ENCODE assay signal across 17 cellular contexts in genomic region chr3:81734742-81735141, GRCh38. TPM values are rescaled to one million over a fixed set of nuclear protein-coding genes. Genes with fewer than 3 reads are reported as not detected.
DNase-seq lines count a peak whose midpoint lies in the region; ATAC-seq and TF ChIP-seq lines count a peak whose summit lies in the region.
"Had no signal": no experiment of that assay in that cellular context is flagged by ENCODE, and none has a peak within 500 bp of the region (broad histone marks: within the 10 kb centered on the region; RNA-seq: fewer than 3 reads in every experiment).

No MANE protein-coding gene starts in this region.

- peak overlapping the region; percentile 69 for H3K27ac ChIP-seq in PC-9
- peak overlapping the region; percentile 68 for H3K27ac ChIP-seq in foreskin keratinocyte
- no peak overlapping the region for H3K27ac ChIP-seq in psoas muscle
- H3K27ac ChIP-seq in esophagus muscularis mucosa (replicated peaks in 1 of 4), result no peak overlapping the region
- H3K27ac ChIP-seq: KMS-11, SJSA1 had no signal

- no TSS peak for BruUV-seq in PC-9 (replicated peaks; lab: Mats Ljungman, UMichigan)

- H3K27ac Mint-ChIP-seq in activated naive CD8-positive, alpha-beta T cell treated with anti-CD3 and anti-CD28 coated beads, Interleukin-2, amount 50 U/mL, for 24 hours, result peak overlapping the region; percentile 47
- H3K27ac Mint-ChIP-seq in activated naive CD8-positive, alpha-beta T cell treated with anti-CD3 and anti-CD28 coated beads for 36 hours, result no peak overlapping the region
- H3K27ac Mint-ChIP-seq in T-helper 2 cell treated with Interferon-gamma antibody and Interleukin-4, amounts not matched to agents 5 μg/mL and 100 μg/mL, for 36 hours, result no peak overlapping the region

- H3K36me3 ChIP-seq in PC-9 (ENCODE audit: low read depth), result no peaks in the 10 kb centered on the region
- peaks cover 0 to 3% of the 10 kb centered on the region in 2 donors for H3K36me3 ChIP-seq in psoas muscle (ENCODE audit: insufficient read depth in 1 of 2, low read depth in 1 of 2)
- peaks cover 0 to 6% (median 0%) of the 10 kb centered on the region in 4 donors for H3K36me3 ChIP-seq in esophagus muscularis mucosa
- H3K36me3 ChIP-seq: MG63 had no signal

- H3K27me3 Mint-ChIP-seq in activated naive CD8-positive, alpha-beta T cell treated with anti-CD3 and anti-CD28 coated beads, Interleukin-2, amount 50 U/mL, for 24 hours, result no peaks in the 10 kb centered on the region
- no peaks in the 10 kb centered on the region for H3K27me3 Mint-ChIP-seq in activated naive CD8-positive, alpha-beta T cell treated with anti-CD3 and anti-CD28 coated beads for 36 hours
- H3K27me3 Mint-ChIP-seq in T-helper 2 cell treated with Interferon-gamma antibody and Interleukin-4, amounts not matched to agents 5 μg/mL and 100 μg/mL, for 36 hours (ENCODE audit: low read depth), result no peaks in the 10 kb centered on the region

- peaks cover 6% of the 10 kb centered on the region for H3K4me1 Mint-ChIP-seq in activated naive CD8-positive, alpha-beta T cell treated with anti-CD3 and anti-CD28 coated beads, Interleukin-2, amount 50 U/mL, for 24 hours
- peaks cover 11% of the 10 kb centered on the region for H3K4me1 Mint-ChIP-seq in activated naive CD8-positive, alpha-beta T cell treated with anti-CD3 and anti-CD28 coated beads for 36 hours
- peaks cover 11% of the 10 kb centered on the region for H3K4me1 Mint-ChIP-seq in T-helper 2 cell treated with Interferon-gamma antibody and Interleukin-4, amounts not matched to agents 5 μg/mL and 100 μg/mL, for 36 hours (ENCODE audit: low read depth)

- intact Hi-C loops in PC-9 (cut with micrococcal nuclease; ENCODE audit: unreplicated experiment) (no loop called here), psoas muscle (cut with DNase I) (no loop called here), esophagus muscularis mucosa (cut with DNase I) (no loop called here)

- H3K9me3 ChIP-seq in PC-9 (ENCODE audit: insufficient read depth, low read depth) (no peaks in the 10 kb centered on the region), psoas muscle (no peaks in the 10 kb centered on the region), esophagus muscularis mucosa (no peaks in the 10 kb centered on the region)
- H3K9me3 ChIP-seq: MG63, SJSA1 had no signal

- H3K27me3 ChIP-seq in PC-9 (ENCODE audit: insufficient read depth, low read depth), result no peaks in the 10 kb centered on the region
- H3K27me3 ChIP-seq in foreskin keratinocyte, result no peaks in the 10 kb centered on the region
- H3K27me3 ChIP-seq in psoas muscle (ENCODE audit: insufficient read depth in 3 of 3, low read length in 2 of 3), result no peaks in the 10 kb centered on the region
- H3K27me3 ChIP-seq in esophagus muscularis mucosa, result no peaks in the 10 kb centered on the region
- H3K27me3 ChIP-seq: MG63, SJSA1 had no signal

- no peak for TF ChIP-seq POLR2A in esophagus muscularis mucosa (IDR thresholded peaks at IDR 0.05; ENCODE audit: low read depth)

- peaks cover 22% of the 10 kb centered on the region for H3K4me1 ChIP-seq in PC-9 (replicated peaks; ENCODE audit: insufficient read depth)
- peaks cover 18% of the 10 kb centered on the region for H3K4me1 ChIP-seq in foreskin keratinocyte
- peaks cover 69% of the 10 kb centered on the region for H3K4me1 ChIP-seq in psoas muscle
- H3K4me1 ChIP-seq in esophagus muscularis mucosa, result no peaks in the 10 kb centered on the region

- ATAC-seq in activated naive CD8-positive, alpha-beta T cell treated with anti-CD3 and anti-CD28 coated beads, Interleukin-2, amount 50 U/mL, for 24 hours, result no peak
- ATAC-seq in foreskin keratinocyte (peak; percentile 100), psoas muscle (peak; percentile 14 to 38 (median 34))

- no peak overlapping the region for H3K4me3 Mint-ChIP-seq in activated naive CD8-positive, alpha-beta T cell treated with anti-CD3 and anti-CD28 coated beads, Interleukin-2, amount 50 U/mL, for 24 hours
- H3K4me3 Mint-ChIP-seq in activated naive CD8-positive, alpha-beta T cell treated with anti-CD3 and anti-CD28 coated beads for 36 hours, result no peak overlapping the region
- H3K4me3 Mint-ChIP-seq in T-helper 2 cell treated with Interferon-gamma antibody and Interleukin-4, amounts not matched to agents 5 μg/mL and 100 μg/mL, for 36 hours, result no peak overlapping the region

- TF ChIP-seq EP300 in esophagus muscularis mucosa (IDR thresholded peaks at IDR 0.05), result no peak

- TF ChIP-seq CTCF in PC-9 (conservative IDR thresholded peaks at IDR 0.05) (no peak), foreskin keratinocyte (conservative IDR thresholded peaks at IDR 0.05) (no peak), psoas muscle (IDR thresholded peaks at IDR 0.05) (no peak), esophagus muscularis mucosa (IDR thresholded peaks at IDR 0.05) (no peak)

- H3K4me2 ChIP-seq in PC-9, result peak overlapping the region; percentile 50
- H3K4me2 ChIP-seq: KMS-11 had no signal

- peaks cover 16% of the 10 kb centered on the region for H3K36me3 Mint-ChIP-seq in activated naive CD8-positive, alpha-beta T cell treated with anti-CD3 and anti-CD28 coated beads, Interleukin-2, amount 50 U/mL, for 24 hours (ENCODE audit: low read depth)
- peaks cover 34% of the 10 kb centered on the region for H3K36me3 Mint-ChIP-seq in activated naive CD8-positive, alpha-beta T cell treated with anti-CD3 and anti-CD28 coated beads for 36 hours
- H3K36me3 Mint-ChIP-seq in T-helper 2 cell treated with Interferon-gamma antibody and Interleukin-4, amounts not matched to agents 5 μg/mL and 100 μg/mL, for 36 hours (ENCODE audit: low read depth), result peaks cover 3% of the 10 kb centered on the region

- H3K79me2 ChIP-seq in PC-9 (ENCODE audit: low read depth), result no peaks in the 10 kb centered on the region

- POLR2A ChIA-PET in PC-9 (lab: Charles Lee; ENCODE audit: unreplicated experiment), result no interaction called here

- CTCF ChIA-PET in PC-9 (lab: Charles Lee), result no interaction called here

- H4K20me1 ChIP-seq in PC-9 (ENCODE audit: insufficient read depth), result no peaks in the 10 kb centered on the region

- 58 to 74% (median 67%) methylated on average over 1 of the region's 1 CpG for WGBS in psoas muscle, 3 donors
- 96% methylated on average over 1 of the region's 1 CpG for WGBS in esophagus muscularis mucosa

- H3F3A ChIP-seq in PC-9 (ENCODE audit: insufficient read depth, low read depth), result peaks cover 20% of the 10 kb centered on the region; the same call in 1 of the 2 replicates

- no peak overlapping the region for H2AFZ ChIP-seq in PC-9

- H3K9me2 ChIP-seq in PC-9 (ENCODE audit: insufficient read depth), result no peaks in the 10 kb centered on the region

- no peak for DNase-seq in activated naive CD8-positive, alpha-beta T cell treated with anti-CD3 and anti-CD28 coated beads, Interleukin-2, amount 50 U/mL, for 24 hours
- DNase-seq in activated naive CD8-positive, alpha-beta T cell treated with anti-CD3 and anti-CD28 coated beads for 36 hours, result no peak
- DNase-seq in PC-9, result peak in 1 of 2 experiments; percentile 83
- DNase-seq in foreskin keratinocyte, result peak; percentile 77 to 89
- no peak for DNase-seq in psoas muscle
- no peak for DNase-seq in T-helper 2 cell treated with Interferon-gamma antibody and Interleukin-4, amounts not matched to agents 5 μg/mL and 100 μg/mL, for 36 hours (ENCODE audit: low spot score)
- no peak for DNase-seq in NCI-H748 (lab: John Stamatoyannopoulos, UW; ENCODE audit: unreplicated experiment)
- DNase-seq in esophagus muscularis mucosa (ENCODE audit: extremely low spot score), result no peak
- DNase-seq: C1 segment of cervical spinal cord, MG63, NCI-H1092 treated with DMSO at 0.1 percent for 48 hours, NCI-H1694 treated with DMSO at 0.1 percent for 48 hours, NCI-H345, NCI-H526 treated with DMSO at 0.1 percent for 48 hours, OCI-M1 had no signal

- no peak overlapping the region for H3K4me3 ChIP-seq in PC-9
- no peak overlapping the region for H3K4me3 ChIP-seq in psoas muscle
- no peak overlapping the region for H3K4me3 ChIP-seq in esophagus muscularis mucosa
- H3K4me3 ChIP-seq: MG63, SJSA1 had no signal

- H3K9me3 Mint-ChIP-seq in activated naive CD8-positive, alpha-beta T cell treated with anti-CD3 and anti-CD28 coated beads, Interleukin-2, amount 50 U/mL, for 24 hours, result no peaks in the 10 kb centered on the region
- no peaks in the 10 kb centered on the region for H3K9me3 Mint-ChIP-seq in activated naive CD8-positive, alpha-beta T cell treated with anti-CD3 and anti-CD28 coated beads for 36 hours
- no peaks in the 10 kb centered on the region for H3K9me3 Mint-ChIP-seq in T-helper 2 cell treated with Interferon-gamma antibody and Interleukin-4, amounts not matched to agents 5 μg/mL and 100 μg/mL, for 36 hours

RNA-seq across cellular contexts. Expression of gene GBE1, which starts 26.7 kb away (rescaled TPM):
- 10 to 100 TPM; 69.2 to 70.4 TPM for total RNA-seq in activated naive CD8-positive, alpha-beta T cell treated with anti-CD3 and anti-CD28 coated beads for 36 hours
- 23.1 and 31.2 TPM in 2 replicates for total RNA-seq in PC-9 (2021)
- 22.7 and 23.2 TPM in 2 replicates for total RNA-seq in foreskin keratinocyte
- polyA plus RNA-seq in foreskin keratinocyte, result 8.3 and 10.6 TPM in 2 replicates
- total RNA-seq in psoas muscle, result 100 to 1,000 TPM in 3 of 4 donors, 10 to 100 TPM in 1; 99.7 to 261 (median 185) TPM
- polyA plus RNA-seq in psoas muscle, result 100 to 1,000 TPM; 112 to 290 (median 198) TPM
- total RNA-seq in esophagus muscularis mucosa, result 10 to 100 TPM; 22.2 to 27.8 (median 25.3) TPM

Comparison
In these comparisons a context has a peak if more than half of its experiments do, and no peak if none do; other contexts are left out.
1. DNase-seq: peak in foreskin keratinocyte (2 of 2); none in activated naive CD8-positive, alpha-beta T cell treated with anti-CD3 and anti-CD28 coated beads, Interleukin-2, amount 50 U/mL, for 24 hours (single experiment), activated naive CD8-positive, alpha-beta T cell treated with anti-CD3 and anti-CD28 coated beads for 36 hours (single experiment), psoas muscle (0 of 2), T-helper 2 cell treated with Interferon-gamma antibody and Interleukin-4, amounts not matched to agents 5 μg/mL and 100 μg/mL, for 36 hours (single experiment), NCI-H748 (single experiment) and esophagus muscularis mucosa (single experiment).
2. H3K27ac ChIP-seq: peak in PC-9 (single experiment) and foreskin keratinocyte (single experiment); none in psoas muscle (single experiment) and esophagus muscularis mucosa (0 of 4).